In genomic region chr17:68709461-68709860, GRCh38 we compare ENCODE assay signal across 20 cellular contexts.
"Had no signal": no experiment of that assay in that cellular context is flagged by ENCODE, and none has a peak within 500 bp of the region (broad histone marks: within the 10 kb centered on the region; RNA-seq: fewer than 3 reads in every experiment).

No MANE protein-coding gene starts in this region.

- H3K27ac ChIP-seq: colonic mucosa, foreskin keratinocyte, neural progenitor cell, prostate gland, right atrium auricular region, thyroid gland had no signal

- H3K27me3 ChIP-seq: colonic mucosa, esophagus squamous epithelium, foreskin keratinocyte, gastroesophageal sphincter, heart left ventricle, hepatocyte, neural progenitor cell, right atrium auricular region, stomach, thyroid gland had no signal

- H3K36me3 ChIP-seq: colonic mucosa, esophagus squamous epithelium, gastroesophageal sphincter, heart left ventricle, neural progenitor cell, prostate gland, right atrium auricular region, stomach, thyroid gland had no signal

- H3K4me2 ChIP-seq: neural progenitor cell had no signal

- DNase-seq: colonic mucosa; effector memory CD8-positive, alpha-beta T cell; erythroblast; esophagus squamous epithelium; foreskin keratinocyte; heart left ventricle; mesendoderm; midbrain; naive thymus-derived CD4-positive, alpha-beta T cell; stimulated activated CD4-positive, alpha-beta T cell treated with anti-CD3 and anti-CD28 coated beads, Interleukin-2, amount 100 ng/mL, for 24 hours; stimulated activated CD4-positive, alpha-beta T cell treated with anti-CD3 and anti-CD28 coated beads, Interleukin-4, amount 100 ng/mL, for 24 hours; stimulated activated naive CD4-positive, alpha-beta T cell treated with Interleukin-2 at 50 U/mL for 16 hours; stomach; thyroid gland had no signal

- H3K4me3 ChIP-seq: colonic mucosa, esophagus squamous epithelium, gastroesophageal sphincter, hepatocyte, lung, neural progenitor cell, prostate gland, right atrium auricular region, stomach, thyroid gland had no signal

- H3K4me1 ChIP-seq: colonic mucosa, foreskin keratinocyte, gastroesophageal sphincter, neural progenitor cell, prostate gland, right atrium auricular region, stomach, thyroid gland had no signal

- H3K79me2 ChIP-seq: hepatocyte had no signal

- H3K9me3 ChIP-seq: colonic mucosa, esophagus squamous epithelium, gastroesophageal sphincter, heart left ventricle, prostate gland, right atrium auricular region, stomach, thyroid gland had no signal

- H3K9ac ChIP-seq: neural progenitor cell had no signal

- H2AFZ ChIP-seq: hepatocyte, neural progenitor cell had no signal
